In the genomic region with DNA sequence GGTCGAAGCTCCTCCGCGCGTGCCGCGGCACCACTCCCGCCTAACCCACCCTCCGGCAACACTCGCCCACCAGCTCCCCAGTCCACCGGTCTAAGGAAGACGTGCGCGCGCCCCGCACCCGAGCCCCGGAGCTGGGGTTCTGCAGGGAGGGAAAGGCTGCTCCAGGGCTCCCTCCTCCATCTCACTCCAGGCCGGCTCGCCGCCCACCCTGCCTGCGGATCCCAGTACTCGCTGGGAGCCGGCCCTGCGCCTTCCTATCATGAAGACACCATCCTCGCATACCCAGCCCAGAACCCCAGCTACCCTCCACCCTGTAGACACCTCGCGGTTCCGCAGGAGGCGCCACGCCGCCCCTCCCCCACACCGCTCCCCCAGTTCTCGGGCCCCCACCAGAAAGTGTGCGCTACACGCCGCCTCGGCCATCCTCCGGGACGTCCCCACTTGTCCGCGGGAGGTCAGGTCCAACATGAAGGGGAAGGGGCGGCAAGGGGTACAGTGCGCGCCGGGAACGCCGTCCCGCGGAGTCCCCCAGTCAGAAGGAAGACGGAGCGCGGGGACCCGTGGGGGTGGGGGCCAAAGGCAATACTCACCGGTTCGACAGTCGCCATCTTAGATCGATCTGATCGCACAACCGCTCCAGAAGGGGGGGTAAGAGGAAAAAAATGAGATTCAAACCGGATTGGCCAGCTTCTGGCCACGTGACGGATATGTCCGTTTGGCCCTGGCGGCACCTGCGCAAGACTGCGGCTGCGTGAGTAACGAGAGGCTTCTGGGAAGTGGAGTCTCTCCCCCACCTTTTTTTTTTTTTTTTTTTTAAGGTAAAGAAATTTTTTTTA, we compare ENCODE assay signal across 8 cellular contexts. TPM values are rescaled to one million over a fixed set of nuclear protein-coding genes. Genes with fewer than 3 reads are reported as not detected.
DNase-seq lines count a peak whose midpoint lies in the region; ATAC-seq and TF ChIP-seq lines count a peak whose summit lies in the region.

A gene with protein sequence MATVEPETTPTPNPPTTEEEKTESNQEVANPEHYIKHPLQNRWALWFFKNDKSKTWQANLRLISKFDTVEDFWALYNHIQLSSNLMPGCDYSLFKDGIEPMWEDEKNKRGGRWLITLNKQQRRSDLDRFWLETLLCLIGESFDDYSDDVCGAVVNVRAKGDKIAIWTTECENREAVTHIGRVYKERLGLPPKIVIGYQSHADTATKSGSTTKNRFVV (minus strand): TSS at position 629 of the 836 bp plus-strand sequence. CDS start 21 bp downstream, at position 608.

- intact Hi-C loops in IMR-90 (cut with micrococcal nuclease), result loop anchor here (1.0 to 10.0 kb wide), 6 partner anchors 150 to 784 kb away; a partner anchor contains a TSS

- H3K14ac ChIP-seq in IMR-90 (replicated peaks; ENCODE audit: low read depth, low read length), result peak within 1 kb of the TSS; percentile 87

- H4K5ac ChIP-seq in IMR-90 (ENCODE audit: low read depth, low read length), result peak within 1 kb of the TSS; percentile 88

- 0% methylated on average over 12 of the region's 68 CpGs; no CpG with 5 or more reads in 1 of the 2 experiments for WGBS in IMR-90 (ENCODE audit: extremely low coverage in 2 of 2, insufficient read length in 1 of 2), 2 experiments

- peak within 1 kb of the TSS; percentile 94 for H3K27ac ChIP-seq in IMR-90 (ENCODE audit: insufficient read depth, low read length)

- peak within 1 kb of the TSS; percentile 91 for H3K9ac ChIP-seq in IMR-90 (ENCODE audit: low read depth, low read length)

- H3K27me3 ChIP-seq in IMR-90 (ENCODE audit: control insufficient read depth, insufficient read depth, low read length) (no peaks in the 10 kb centered on the region), mononuclear cell (ENCODE audit: insufficient read depth, low read length) (no peaks in the 10 kb centered on the region)

- H3K4me1 ChIP-seq in IMR-90 (ENCODE audit: control insufficient read depth, insufficient read depth, low read length) (peaks cover 3% of the 10 kb centered on the region; the same call in 1 of the 2 replicates), mononuclear cell (ENCODE audit: insufficient read depth, low read length) (peaks cover 51% of the 10 kb centered on the region)

- H4K91ac ChIP-seq in IMR-90 (ENCODE audit: insufficient read depth, low read depth, low read length), result peak within 1 kb of the TSS; percentile 97

- H3K4ac ChIP-seq in IMR-90 (ENCODE audit: low read depth, low read length), result peak within 1 kb of the TSS; percentile 94

- H2AK9ac ChIP-seq in IMR-90 (replicated peaks; ENCODE audit: low read depth, low read length, poor library complexity), result peak within 1 kb of the TSS; percentile 97

- peak within 1 kb of the TSS; percentile 94 for H3K23ac ChIP-seq in IMR-90 (ENCODE audit: low read depth, low read length)

- H3K36me3 ChIP-seq in IMR-90 (ENCODE audit: control insufficient read depth, insufficient read depth, low read length), result 0 out of 2 replicates have a peak, but pooled peaks cover 1% of the 10 kb centered on the region

- H3K56ac ChIP-seq in IMR-90 (ENCODE audit: extremely low read depth, insufficient read depth, low read length), result peak within 1 kb of the TSS; percentile 93

- peak within 1 kb of the TSS; percentile 93 to 95 for H4K8ac ChIP-seq in IMR-90 (ENCODE audit: low read depth in 2 of 2, low read length in 2 of 2)

- dilution Hi-C loops in IMR-90 (cut with HindIII; ENCODE audit: low sequenced_read_pairs, unreplicated experiment), result no loop called here

- H3K9me3 ChIP-seq in IMR-90 (ENCODE audit: control insufficient read depth, insufficient read depth, low read length), result no peaks in the 10 kb centered on the region
- H3K9me3 ChIP-seq in mononuclear cell (ENCODE audit: low read depth, low read length), result no peaks in the 10 kb centered on the region

- H2AK5ac ChIP-seq in IMR-90 (ENCODE audit: low read depth, low read length), result peak within 1 kb of the TSS; percentile 94

- H4K20me1 ChIP-seq in IMR-90 (ENCODE audit: insufficient read depth, low read length), result peaks cover 28% of the 10 kb centered on the region; the same call in 1 of the 2 replicates

- no peaks in the 10 kb centered on the region for H3K9me1 ChIP-seq in IMR-90 (ENCODE audit: insufficient read depth, low read length)

- H3K79me1 ChIP-seq in IMR-90 (ENCODE audit: low read depth in 1 of 2, low read length in 2 of 2), result peaks cover 0 to 5% of the 10 kb centered on the region in 2 experiments; a peak in 1 of 4 replicates

- 0 out of 2 replicates have a peak, but pooled peaks have one; percentile 60 for TF ChIP-seq POLR2A in IMR-90 (IDR thresholded peaks at IDR 0.05; ENCODE audit: low read depth, low read length)

- peak within 1 kb of the TSS; percentile 84 for H2BK120ac ChIP-seq in IMR-90 (ENCODE audit: low read depth, low read length)

- POLR2A ChIA-PET in IMR-90 (lab: Charles Lee; ENCODE audit: unreplicated experiment), result interaction anchor here (0.5 kb wide), 1 partner anchor 39 kb away, joined by 3 read pairs; no protein-coding TSS in a partner anchor

- BruUV-seq in IMR-90 (replicated peaks; lab: Mats Ljungman, UMichigan), result no TSS peak

- peak within 1 kb of the TSS; percentile 97 for H2BK5ac ChIP-seq in IMR-90 (ENCODE audit: low read depth, low read length, poor library complexity, severe bottlenecking)

- ATAC-seq in GM21528 (IDR thresholded peaks at IDR 0.05; ENCODE audit: low FRiP score, unreplicated experiment), result peak; percentile 80
- peak; percentile 80 for ATAC-seq in IMR-90 (ENCODE audit: low read depth)

- peak within 1 kb of the TSS; percentile 75 for H2BK20ac ChIP-seq in IMR-90 (ENCODE audit: low read depth, low read length)

- peak within 1 kb of the TSS; percentile 85 for H3K4me3 ChIP-seq in IMR-90 (ENCODE audit: insufficient read depth, low read depth, low read length)
- peak within 1 kb of the TSS; percentile 92 for H3K4me3 ChIP-seq in epithelial cell of esophagus (ENCODE audit: low read length)
- H3K4me3 ChIP-seq in mononuclear cell (ENCODE audit: low read length), result peak within 1 kb of the TSS; percentile 94

- TF ChIP-seq RAD21 in IMR-90 (IDR thresholded peaks at IDR 0.05; ENCODE audit: low read length), result no peak

- TF ChIP-seq CTCF in IMR-90 (conservative IDR thresholded peaks at IDR 0.05; ENCODE audit: low read depth, low read length), result 0 out of 2 replicates have a peak, but pooled peaks have one; percentile 20
- no peak for TF ChIP-seq CTCF in epithelial cell of esophagus (IDR thresholded peaks at IDR 0.05; ENCODE audit: insufficient read depth, low read depth, low read length, missing control alignments)

- DNase-seq in DMS114 treated with DMSO at 0.1 percent for 48 hours (lab: John Stamatoyannopoulos, UW; ENCODE audit: unreplicated experiment) (peak; percentile 74), IMR-90 (peak; percentile 99), OCI-M1 (lab: John Stamatoyannopoulos, UW) (peak; percentile 99), activated T-cell treated with anti-CD3 and anti-CD28 coated beads for 24 hours (ENCODE audit: low read depth) (peak; percentile 93), epithelial cell of esophagus (ENCODE audit: low read depth) (peak; percentile 99)
- peak; percentile 83 to 95 for DNase-seq in stimulated activated CD8-positive, alpha-beta memory T cell treated with anti-CD3 and anti-CD28 coated beads, Interleukin-4, amount 100 ng/mL, for 1 hour (ENCODE audit: low read depth in 2 of 2, low spot score in 1 of 2)

- H2AFZ ChIP-seq in IMR-90 (replicated peaks; ENCODE audit: low read length, poor library complexity), result peak within 1 kb of the TSS; percentile 98

- H3K18ac ChIP-seq in IMR-90 (ENCODE audit: low read depth, low read length), result peak within 1 kb of the TSS; percentile 86

- peak within 1 kb of the TSS; percentile 97 for H3K4me2 ChIP-seq in IMR-90 (ENCODE audit: low read depth, low read length)

- CTCF ChIA-PET in IMR-90 (lab: Yijun Ruan, JAX), result interaction anchor here (0.6 to 1.5 kb wide), 6 partner anchors 18 to 461 kb away, joined by 3 to 4 read pairs (median 4); no protein-coding TSS in a partner anchor

- H2BK15ac ChIP-seq in IMR-90 (ENCODE audit: low read depth, low read length), result peak within 1 kb of the TSS; percentile 100; the same call in 2 of the 3 replicates

- in situ Hi-C loops in IMR-90 (cut with MboI; ENCODE audit: low sequenced_read_pairs), result loop anchor here (5.0 kb wide), 1 partner anchor 271 kb away; a partner anchor contains a TSS

TF ChIP-seq in IMR-90, 13 proteins besides CTCF, POLR2A, EP300 and RAD21:
- TF ChIP-seq SMC3 (IDR thresholded peaks at IDR 0.05; ENCODE audit: low read depth, low read length) (no peak), RCOR1 (IDR thresholded peaks at IDR 0.05; ENCODE audit: insufficient replicate concordance, low read length) (no peak), MAZ (IDR thresholded peaks at IDR 0.05; ENCODE audit: borderline replicate concordance, low read depth, low read length) (peak; percentile 91; the same call in 1 of the 2 replicates), FOS (IDR thresholded peaks at IDR 0.05; ENCODE audit: low read depth, low read length) (peak; percentile 17; the same call in 1 of the 2 replicates)
- TF ChIP-seq, protein P1, sequence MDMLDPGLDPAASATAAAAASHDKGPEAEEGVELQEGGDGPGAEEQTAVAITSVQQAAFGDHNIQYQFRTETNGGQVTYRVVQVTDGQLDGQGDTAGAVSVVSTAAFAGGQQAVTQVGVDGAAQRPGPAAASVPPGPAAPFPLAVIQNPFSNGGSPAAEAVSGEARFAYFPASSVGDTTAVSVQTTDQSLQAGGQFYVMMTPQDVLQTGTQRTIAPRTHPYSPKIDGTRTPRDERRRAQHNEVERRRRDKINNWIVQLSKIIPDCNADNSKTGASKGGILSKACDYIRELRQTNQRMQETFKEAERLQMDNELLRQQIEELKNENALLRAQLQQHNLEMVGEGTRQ (IDR thresholded peaks at IDR 0.05; ENCODE audit: low read depth, low read length), result peak; percentile 99

RNA-seq across cellular contexts. Expression of the gene that starts here (rescaled TPM):
- total RNA-seq in IMR-90 (2012; rRNA removed) (113 and 288 TPM in 2 replicates), mononuclear cell (128 TPM)
- polyA plus RNA-seq in IMR-90 (2012; rRNA removed), result 69.4 and 80.4 TPM in 2 replicates
- polyA plus RNA-seq in IMR-90 (2012; cell fraction: cytosol; rRNA removed), result 6.5 and 9.4 TPM in 2 replicates
- polyA plus RNA-seq in IMR-90 (2012; cell fraction: nucleus; rRNA removed; ENCODE audit: low replicate concordance), result 2.9 and 26.4 TPM in 2 replicates

Comparison
In these comparisons a context has a peak if more than half of its experiments do, and no peak if none do; other contexts are left out.
1. Peak in every context shown above with its lines: DNase-seq, ATAC-seq, H3K4me3 ChIP-seq and H3K27ac ChIP-seq.